Comparison of ENCODE assay signal across 1 cellular context in the genomic region with DNA sequence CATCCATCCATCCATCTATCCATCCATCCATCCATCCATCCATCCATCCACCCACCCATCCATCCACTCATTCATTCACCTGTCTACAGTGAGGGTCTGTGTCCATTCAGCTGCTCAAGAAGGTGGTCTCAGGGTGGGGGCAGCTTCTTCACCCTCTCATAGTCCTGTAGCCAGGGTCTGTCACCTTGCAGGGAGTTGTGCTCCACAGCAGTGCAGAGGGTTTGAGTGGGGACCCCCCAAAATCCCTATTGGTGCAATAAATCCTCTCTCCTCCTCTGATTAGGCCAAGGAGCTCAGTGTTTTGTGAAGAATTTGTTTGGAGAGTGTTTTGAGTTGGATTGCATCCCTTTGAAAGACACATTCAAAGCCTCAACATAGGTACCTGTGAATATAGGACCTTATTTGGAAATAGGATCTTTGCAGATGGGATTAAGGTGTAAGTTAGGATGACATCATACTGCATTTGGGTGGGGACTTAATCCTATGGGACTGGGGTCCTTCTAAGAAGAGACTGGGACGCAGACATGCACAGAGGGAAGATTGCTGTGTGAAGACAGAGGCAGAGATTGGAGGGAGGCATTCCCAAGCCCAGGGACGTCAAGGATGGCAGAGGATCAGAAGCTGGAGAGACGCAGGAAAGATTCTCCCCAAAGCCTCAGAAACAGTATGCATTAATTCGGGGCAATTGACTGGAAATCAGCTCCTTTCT.
TF ChIP-seq lines count a peak whose summit lies in the region.

No MANE protein-coding gene starts in this region.

TF ChIP-seq in GM12878, 131 proteins besides CTCF, POLR2A, EP300 and RAD21:
- no peak for TF ChIP-seq TCF3 (IDR thresholded peaks at IDR 0.05; ENCODE audit: borderline replicate concordance, insufficient read depth, low read depth, low read length)
- TF ChIP-seq ATF7 (IDR thresholded peaks at IDR 0.05; ENCODE audit: low read depth): peak; percentile 91
- TF ChIP-seq TBL1XR1 (IDR thresholded peaks at IDR 0.05; ENCODE audit: low read depth, low read length): no peak
- peak; percentile 71 for TF ChIP-seq IKZF1 (conservative IDR thresholded peaks at IDR 0.05)
- TF ChIP-seq FOXM1 (IDR thresholded peaks at IDR 0.05; ENCODE audit: low read depth, low read length): no peak
- TF ChIP-seq IKZF2 (IDR thresholded peaks at IDR 0.05): peak; percentile 53 to 80; a peak in 2 of 4 replicates
- TF ChIP-seq, protein P1, sequence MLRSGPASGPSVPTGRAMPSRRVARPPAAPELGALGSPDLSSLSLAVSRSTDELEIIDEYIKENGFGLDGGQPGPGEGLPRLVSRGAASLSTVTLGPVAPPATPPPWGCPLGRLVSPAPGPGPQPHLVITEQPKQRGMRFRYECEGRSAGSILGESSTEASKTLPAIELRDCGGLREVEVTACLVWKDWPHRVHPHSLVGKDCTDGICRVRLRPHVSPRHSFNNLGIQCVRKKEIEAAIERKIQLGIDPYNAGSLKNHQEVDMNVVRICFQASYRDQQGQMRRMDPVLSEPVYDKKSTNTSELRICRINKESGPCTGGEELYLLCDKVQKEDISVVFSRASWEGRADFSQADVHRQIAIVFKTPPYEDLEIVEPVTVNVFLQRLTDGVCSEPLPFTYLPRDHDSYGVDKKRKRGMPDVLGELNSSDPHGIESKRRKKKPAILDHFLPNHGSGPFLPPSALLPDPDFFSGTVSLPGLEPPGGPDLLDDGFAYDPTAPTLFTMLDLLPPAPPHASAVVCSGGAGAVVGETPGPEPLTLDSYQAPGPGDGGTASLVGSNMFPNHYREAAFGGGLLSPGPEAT (IDR thresholded peaks at IDR 0.05; ENCODE audit: low read depth): peak; percentile 71
